ENCODE assay signal across 2 cellular contexts in the genomic region with DNA sequence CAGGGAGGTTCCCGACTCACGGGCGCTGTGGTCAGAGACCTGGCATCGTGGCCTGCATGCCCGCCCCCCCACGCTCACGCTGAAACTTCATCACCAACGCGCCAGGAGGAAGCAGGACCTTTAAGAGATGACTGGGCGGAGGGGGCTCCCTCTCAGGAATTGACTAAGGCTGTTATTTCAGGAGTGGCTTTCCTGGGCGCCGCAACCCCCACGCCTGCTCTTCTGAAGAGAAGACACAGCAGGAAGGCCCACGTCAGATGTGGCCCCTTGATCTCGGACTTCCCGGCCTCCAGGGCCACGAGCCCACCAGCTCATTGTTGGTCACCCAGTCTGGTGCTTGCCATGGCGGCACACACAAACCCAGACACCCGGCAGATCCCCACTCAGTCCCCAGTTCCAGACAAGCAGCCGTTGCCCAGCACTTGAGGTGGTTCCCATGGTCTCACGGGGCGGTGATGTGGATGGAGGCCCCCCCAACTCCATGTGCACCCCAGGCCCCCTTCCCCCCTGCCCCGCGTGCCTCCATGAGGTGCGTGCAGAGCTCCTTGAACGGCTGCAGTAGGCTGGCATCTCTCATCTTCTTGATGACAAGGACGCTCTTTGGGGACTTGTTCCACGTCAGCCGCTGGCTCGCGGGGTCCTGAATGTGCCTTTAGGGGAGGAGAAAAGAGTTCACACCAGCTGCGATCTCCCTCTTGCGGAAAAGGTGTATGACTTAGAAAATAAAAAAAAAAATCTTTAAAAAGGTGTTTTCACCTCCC.
TF ChIP-seq lines count a peak whose summit lies in the region.

No MANE protein-coding gene starts in this region.

TF ChIP-seq in liver, 16 proteins besides CTCF, POLR2A, EP300 and RAD21:
- TF ChIP-seq, protein P1, sequence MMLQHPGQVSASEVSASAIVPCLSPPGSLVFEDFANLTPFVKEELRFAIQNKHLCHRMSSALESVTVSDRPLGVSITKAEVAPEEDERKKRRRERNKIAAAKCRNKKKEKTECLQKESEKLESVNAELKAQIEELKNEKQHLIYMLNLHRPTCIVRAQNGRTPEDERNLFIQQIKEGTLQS (IDR thresholded peaks at IDR 0.05): no peak
- no peak for TF ChIP-seq HNF4A (conservative IDR thresholded peaks at IDR 0.05)
TF ChIP-seq in liver: peak in this region for 0.

TF ChIP-seq in HepG2, 621 proteins besides CTCF, POLR2A, EP300 and RAD21:
- TF ChIP-seq, protein P2, sequence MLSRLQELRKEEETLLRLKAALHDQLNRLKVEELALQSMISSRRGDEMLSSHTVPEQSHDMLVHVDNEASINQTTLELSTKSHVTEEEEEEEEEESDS (CRISPR knock-in tag; IDR thresholded peaks at IDR 0.05; ENCODE audit: borderline replicate concordance): no peak
- TF ChIP-seq YEATS2 (CRISPR knock-in tag; IDR thresholded peaks at IDR 0.05; ENCODE audit: borderline replicate concordance) (no peak), FOXJ3 (CRISPR knock-in tag; IDR thresholded peaks at IDR 0.05; ENCODE audit: borderline replicate concordance) (no peak), RAD51 (IDR thresholded peaks at IDR 0.05; ENCODE audit: borderline replicate concordance) (no peak), ZBTB7B (CRISPR knock-in tag; IDR thresholded peaks at IDR 0.05) (no peak), AKAP8 (CRISPR knock-in tag; IDR thresholded peaks at IDR 0.05) (no peak), SIX4 (CRISPR knock-in tag; IDR thresholded peaks at IDR 0.05) (no peak)
- TF ChIP-seq, protein P3, sequence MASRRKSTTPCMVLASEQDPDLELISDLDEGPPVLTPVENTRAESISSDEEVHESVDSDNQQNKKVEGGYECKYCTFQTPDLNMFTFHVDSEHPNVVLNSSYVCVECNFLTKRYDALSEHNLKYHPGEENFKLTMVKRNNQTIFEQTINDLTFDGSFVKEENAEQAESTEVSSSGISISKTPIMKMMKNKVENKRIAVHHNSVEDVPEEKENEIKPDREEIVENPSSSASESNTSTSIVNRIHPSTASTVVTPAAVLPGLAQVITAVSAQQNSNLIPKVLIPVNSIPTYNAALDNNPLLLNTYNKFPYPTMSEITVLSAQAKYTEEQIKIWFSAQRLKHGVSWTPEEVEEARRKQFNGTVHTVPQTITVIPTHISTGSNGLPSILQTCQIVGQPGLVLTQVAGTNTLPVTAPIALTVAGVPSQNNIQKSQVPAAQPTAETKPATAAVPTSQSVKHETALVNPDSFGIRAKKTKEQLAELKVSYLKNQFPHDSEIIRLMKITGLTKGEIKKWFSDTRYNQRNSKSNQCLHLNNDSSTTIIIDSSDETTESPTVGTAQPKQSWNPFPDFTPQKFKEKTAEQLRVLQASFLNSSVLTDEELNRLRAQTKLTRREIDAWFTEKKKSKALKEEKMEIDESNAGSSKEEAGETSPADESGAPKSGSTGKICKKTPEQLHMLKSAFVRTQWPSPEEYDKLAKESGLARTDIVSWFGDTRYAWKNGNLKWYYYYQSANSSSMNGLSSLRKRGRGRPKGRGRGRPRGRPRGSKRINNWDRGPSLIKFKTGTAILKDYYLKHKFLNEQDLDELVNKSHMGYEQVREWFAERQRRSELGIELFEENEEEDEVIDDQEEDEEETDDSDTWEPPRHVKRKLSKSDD (CRISPR knock-in tag; IDR thresholded peaks at IDR 0.05; ENCODE audit: low read depth): no peak
- TF ChIP-seq, protein P4, sequence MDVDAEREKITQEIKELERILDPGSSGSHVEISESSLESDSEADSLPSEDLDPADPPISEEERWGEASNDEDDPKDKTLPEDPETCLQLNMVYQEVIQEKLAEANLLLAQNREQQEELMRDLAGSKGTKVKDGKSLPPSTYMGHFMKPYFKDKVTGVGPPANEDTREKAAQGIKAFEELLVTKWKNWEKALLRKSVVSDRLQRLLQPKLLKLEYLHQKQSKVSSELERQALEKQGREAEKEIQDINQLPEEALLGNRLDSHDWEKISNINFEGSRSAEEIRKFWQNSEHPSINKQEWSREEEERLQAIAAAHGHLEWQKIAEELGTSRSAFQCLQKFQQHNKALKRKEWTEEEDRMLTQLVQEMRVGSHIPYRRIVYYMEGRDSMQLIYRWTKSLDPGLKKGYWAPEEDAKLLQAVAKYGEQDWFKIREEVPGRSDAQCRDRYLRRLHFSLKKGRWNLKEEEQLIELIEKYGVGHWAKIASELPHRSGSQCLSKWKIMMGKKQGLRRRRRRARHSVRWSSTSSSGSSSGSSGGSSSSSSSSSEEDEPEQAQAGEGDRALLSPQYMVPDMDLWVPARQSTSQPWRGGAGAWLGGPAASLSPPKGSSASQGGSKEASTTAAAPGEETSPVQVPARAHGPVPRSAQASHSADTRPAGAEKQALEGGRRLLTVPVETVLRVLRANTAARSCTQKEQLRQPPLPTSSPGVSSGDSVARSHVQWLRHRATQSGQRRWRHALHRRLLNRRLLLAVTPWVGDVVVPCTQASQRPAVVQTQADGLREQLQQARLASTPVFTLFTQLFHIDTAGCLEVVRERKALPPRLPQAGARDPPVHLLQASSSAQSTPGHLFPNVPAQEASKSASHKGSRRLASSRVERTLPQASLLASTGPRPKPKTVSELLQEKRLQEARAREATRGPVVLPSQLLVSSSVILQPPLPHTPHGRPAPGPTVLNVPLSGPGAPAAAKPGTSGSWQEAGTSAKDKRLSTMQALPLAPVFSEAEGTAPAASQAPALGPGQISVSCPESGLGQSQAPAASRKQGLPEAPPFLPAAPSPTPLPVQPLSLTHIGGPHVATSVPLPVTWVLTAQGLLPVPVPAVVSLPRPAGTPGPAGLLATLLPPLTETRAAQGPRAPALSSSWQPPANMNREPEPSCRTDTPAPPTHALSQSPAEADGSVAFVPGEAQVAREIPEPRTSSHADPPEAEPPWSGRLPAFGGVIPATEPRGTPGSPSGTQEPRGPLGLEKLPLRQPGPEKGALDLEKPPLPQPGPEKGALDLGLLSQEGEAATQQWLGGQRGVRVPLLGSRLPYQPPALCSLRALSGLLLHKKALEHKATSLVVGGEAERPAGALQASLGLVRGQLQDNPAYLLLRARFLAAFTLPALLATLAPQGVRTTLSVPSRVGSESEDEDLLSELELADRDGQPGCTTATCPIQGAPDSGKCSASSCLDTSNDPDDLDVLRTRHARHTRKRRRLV (CRISPR knock-in tag; IDR thresholded peaks at IDR 0.05): no peak
- TF ChIP-seq, protein P5, sequence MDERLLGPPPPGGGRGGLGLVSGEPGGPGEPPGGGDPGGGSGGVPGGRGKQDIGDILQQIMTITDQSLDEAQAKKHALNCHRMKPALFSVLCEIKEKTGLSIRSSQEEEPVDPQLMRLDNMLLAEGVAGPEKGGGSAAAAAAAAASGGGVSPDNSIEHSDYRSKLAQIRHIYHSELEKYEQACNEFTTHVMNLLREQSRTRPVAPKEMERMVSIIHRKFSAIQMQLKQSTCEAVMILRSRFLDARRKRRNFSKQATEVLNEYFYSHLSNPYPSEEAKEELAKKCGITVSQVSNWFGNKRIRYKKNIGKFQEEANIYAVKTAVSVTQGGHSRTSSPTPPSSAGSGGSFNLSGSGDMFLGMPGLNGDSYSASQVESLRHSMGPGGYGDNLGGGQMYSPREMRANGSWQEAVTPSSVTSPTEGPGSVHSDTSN (CRISPR knock-in tag; IDR thresholded peaks at IDR 0.05): no peak
- TF ChIP-seq, protein P6, sequence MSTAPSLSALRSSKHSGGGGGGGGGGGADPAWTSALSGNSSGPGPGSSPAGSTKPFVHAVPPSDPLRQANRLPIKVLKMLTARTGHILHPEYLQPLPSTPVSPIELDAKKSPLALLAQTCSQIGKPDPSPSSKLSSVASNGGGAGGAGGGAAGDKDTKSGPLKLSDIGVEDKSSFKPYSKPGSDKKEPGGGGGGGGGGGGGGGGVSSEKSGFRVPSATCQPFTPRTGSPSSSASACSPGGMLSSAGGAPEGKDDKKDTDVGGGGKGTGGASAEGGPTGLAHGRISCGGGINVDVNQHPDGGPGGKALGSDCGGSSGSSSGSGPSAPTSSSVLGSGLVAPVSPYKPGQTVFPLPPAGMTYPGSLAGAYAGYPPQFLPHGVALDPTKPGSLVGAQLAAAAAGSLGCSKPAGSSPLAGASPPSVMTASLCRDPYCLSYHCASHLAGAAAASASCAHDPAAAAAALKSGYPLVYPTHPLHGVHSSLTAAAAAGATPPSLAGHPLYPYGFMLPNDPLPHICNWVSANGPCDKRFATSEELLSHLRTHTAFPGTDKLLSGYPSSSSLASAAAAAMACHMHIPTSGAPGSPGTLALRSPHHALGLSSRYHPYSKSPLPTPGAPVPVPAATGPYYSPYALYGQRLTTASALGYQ (CRISPR knock-in tag; IDR thresholded peaks at IDR 0.05): no peak
